ENCODE assay signal across 19 cellular contexts in genomic region chr1:228003461-228004330, GRCh38. TPM values are rescaled to one million over a fixed set of nuclear protein-coding genes. Genes with fewer than 3 reads are reported as not detected.
DNase-seq lines count a peak whose midpoint lies in the region; ATAC-seq and TF ChIP-seq lines count a peak whose summit lies in the region.
"Had no signal": no experiment of that assay in that cellular context is flagged by ENCODE, and none has a peak within 500 bp of the region (broad histone marks: within the 10 kb centered on the region; RNA-seq: fewer than 3 reads in every experiment).

No MANE protein-coding gene starts in this region.

- intact Hi-C loops in cardiac septum (cut with DNase I), result loop anchor here (5.0 to 10.0 kb wide), 2 partner anchors 69 to 121 kb away; no protein-coding TSS in a partner anchor
- intact Hi-C loops in heart left ventricle (cut with DNase I), result loop anchor here in 1 of 10 donors (5.0 kb wide), 1 partner anchor 74 kb away; no protein-coding TSS in a partner anchor
- intact Hi-C loops in stomach (cut with DNase I; ENCODE audit: low total_unique reads), result no loop called here
- intact Hi-C loops in psoas muscle (cut with DNase I), result no loop called here
- intact Hi-C loops in activated T-helper 1 cell treated with anti-CD3 and anti-CD28 coated beads, Interleukin-12 subunit alpha, Interleukin-12 subunit beta, Interleukin-2, Interleukin-4 antibody, amounts not matched to agents 30 ng/mL and 10 ng/mL and 1 ng/mL, durations not matched to agents 14 hours and 24 hours and 36 hours (cut with micrococcal nuclease), result no loop called here

- no peak overlapping the region for H2AFZ ChIP-seq in GM23338
- H2AFZ ChIP-seq: PC-9 had no signal

- DNase-seq in cardiac septum (ENCODE audit: low spot score) (peak; percentile 66), heart left ventricle (no peak), GM23338 (ENCODE audit: low spot score) (peak; percentile 4), left lobe of liver (ENCODE audit: low spot score) (peak; percentile 27), stomach (peak; percentile 22), psoas muscle (no peak)
- no peak for DNase-seq in activated naive CD8-positive, alpha-beta T cell treated with anti-CD3 and anti-CD28 coated beads for 36 hours
- DNase-seq in activated T-helper 1 cell treated with anti-CD3 and anti-CD28 coated beads, Interleukin-12 subunit alpha, Interleukin-12 subunit beta, Interleukin-2, Interleukin-4 antibody, amounts not matched to agents 30 ng/mL and 10 ng/mL and 1 ng/mL, durations not matched to agents 14 hours and 24 hours and 36 hours (ENCODE audit: low spot score), result no peak
- DNase-seq: DMS153, HCEC 1CT, NCI-H1436 treated with DMSO at 0.1 percent for 48 hours, NCI-H2081 treated with DMSO at 0.1 percent for 48 hours, NCI-H2227 treated with DMSO at 0.1 percent for 48 hours, NCI-H524 treated with DMSO at 0.1 percent for 48 hours had no signal

- TF ChIP-seq POLR2A in heart left ventricle (IDR thresholded peaks at IDR 0.05), result no peak
- TF ChIP-seq POLR2A in stomach (IDR thresholded peaks at IDR 0.05), result no peak

- TF ChIP-seq CTCF in heart left ventricle (IDR thresholded peaks at IDR 0.05) (no peak), GM23338 (conservative IDR thresholded peaks at IDR 0.05; ENCODE audit: low read depth in 2 of 2) (no peak), stomach (IDR thresholded peaks at IDR 0.05) (no peak), psoas muscle (IDR thresholded peaks at IDR 0.05) (no peak)

- H3K79me2 ChIP-seq in GM23338 (replicated peaks; ENCODE audit: insufficient read depth), result no peaks in the 10 kb centered on the region

- H3K4me1 Mint-ChIP-seq in GM23338, result peaks cover 25% of the 10 kb centered on the region
- peaks cover 7% of the 10 kb centered on the region for H3K4me1 Mint-ChIP-seq in activated naive CD8-positive, alpha-beta T cell treated with anti-CD3 and anti-CD28 coated beads for 36 hours
- H3K4me1 Mint-ChIP-seq in activated T-helper 1 cell treated with anti-CD3 and anti-CD28 coated beads, Interleukin-12 subunit alpha, Interleukin-12 subunit beta, Interleukin-2, Interleukin-4 antibody, amounts not matched to agents 30 ng/mL and 10 ng/mL and 1 ng/mL, durations not matched to agents 14 hours and 24 hours and 36 hours (ENCODE audit: low read depth), result no peaks in the 10 kb centered on the region

- WGBS in heart left ventricle, 4 donors, result 41 to 56% (median 47%) methylated on average over 12 to 14 of the region's 14 CpGs
- 46 to 51% (median 49%) methylated on average over 9 to 14 of the region's 14 CpGs for WGBS in stomach, 5 donors
- 45 to 51% (median 48%) methylated on average over 14 of the region's 14 CpGs for WGBS in psoas muscle, 3 donors

- no peaks in the 10 kb centered on the region; the same call in 1 of the 2 replicates for H4K20me1 ChIP-seq in GM23338 (replicated peaks; ENCODE audit: insufficient read depth)

- 0 out of 2 replicates have a peak, but pooled peaks cover 4% of the 10 kb centered on the region for H3F3A ChIP-seq in GM23338 (replicated peaks; ENCODE audit: low read depth)

- no peak overlapping the region for H3K27ac Mint-ChIP-seq in GM23338
- H3K27ac Mint-ChIP-seq in activated naive CD8-positive, alpha-beta T cell treated with anti-CD3 and anti-CD28 coated beads for 36 hours, result no peak overlapping the region
- H3K27ac Mint-ChIP-seq in activated T-helper 1 cell treated with anti-CD3 and anti-CD28 coated beads, Interleukin-12 subunit alpha, Interleukin-12 subunit beta, Interleukin-2, Interleukin-4 antibody, amounts not matched to agents 30 ng/mL and 10 ng/mL and 1 ng/mL, durations not matched to agents 14 hours and 24 hours and 36 hours, result no peak overlapping the region

- peaks cover 0 to under 1% (median 0%) of the 10 kb centered on the region in 12 donors for H3K9me3 ChIP-seq in heart left ventricle
- H3K9me3 ChIP-seq in stomach, result peaks cover 0 to under 1% (median under 1%) of the 10 kb centered on the region in 4 donors
- no peaks in the 10 kb centered on the region for H3K9me3 ChIP-seq in psoas muscle

- H3K9me3 Mint-ChIP-seq in GM23338, result peaks cover 6% of the 10 kb centered on the region; the same call in 2 of the 3 replicates
- no peaks in the 10 kb centered on the region for H3K9me3 Mint-ChIP-seq in activated naive CD8-positive, alpha-beta T cell treated with anti-CD3 and anti-CD28 coated beads for 36 hours
- no peaks in the 10 kb centered on the region for H3K9me3 Mint-ChIP-seq in activated T-helper 1 cell treated with anti-CD3 and anti-CD28 coated beads, Interleukin-12 subunit alpha, Interleukin-12 subunit beta, Interleukin-2, Interleukin-4 antibody, amounts not matched to agents 30 ng/mL and 10 ng/mL and 1 ng/mL, durations not matched to agents 14 hours and 24 hours and 36 hours

- H3K27me3 Mint-ChIP-seq in GM23338 (ENCODE audit: insufficient read depth, low read depth, poor library complexity), result peaks cover 82% of the 10 kb centered on the region
- peaks cover 64% of the 10 kb centered on the region for H3K27me3 Mint-ChIP-seq in activated naive CD8-positive, alpha-beta T cell treated with anti-CD3 and anti-CD28 coated beads for 36 hours
- peaks cover 38% of the 10 kb centered on the region for H3K27me3 Mint-ChIP-seq in activated T-helper 1 cell treated with anti-CD3 and anti-CD28 coated beads, Interleukin-12 subunit alpha, Interleukin-12 subunit beta, Interleukin-2, Interleukin-4 antibody, amounts not matched to agents 30 ng/mL and 10 ng/mL and 1 ng/mL, durations not matched to agents 14 hours and 24 hours and 36 hours (ENCODE audit: insufficient read depth)

- H3K9me2 ChIP-seq in GM23338 (ENCODE audit: insufficient read depth), result no peaks in the 10 kb centered on the region

- ATAC-seq in heart left ventricle, result no peak
- ATAC-seq in GM23338, result no peak
- ATAC-seq in left lobe of liver, result no peak
- no peak for ATAC-seq in psoas muscle

- H3K4me1 ChIP-seq in heart left ventricle (peaks cover 0 to 16% (median 0%) of the 10 kb centered on the region in 12 donors), GM23338 (ENCODE audit: insufficient read depth) (peaks cover 17% of the 10 kb centered on the region), stomach (peaks cover 4 to 34% (median 24%) of the 10 kb centered on the region in 4 donors), psoas muscle (no peaks in the 10 kb centered on the region)

- H3K4me2 ChIP-seq in GM23338, result no peak overlapping the region; the same call in 1 of the 2 replicates
- H3K4me2 ChIP-seq: BLaER1 treated with 17β-estradiol and CSF1 and Interleukin-3, amounts not matched to agents 10 nM and 100 nM; PC-9 had no signal

- TF ChIP-seq EP300 in stomach (IDR thresholded peaks at IDR 0.05), result no peak

- H3K4me3 ChIP-seq in heart left ventricle (no peak overlapping the region), GM23338 (no peak overlapping the region), stomach (no peak overlapping the region), psoas muscle (no peak overlapping the region)
- H3K4me3 ChIP-seq: BLaER1 treated with 17β-estradiol and CSF1 and Interleukin-3, amounts not matched to agents 10 nM and 100 nM; PC-9; SK-N-MC had no signal

- H3K36me3 ChIP-seq in heart left ventricle (no peaks in the 10 kb centered on the region), GM23338 (ENCODE audit: insufficient read depth) (no peaks in the 10 kb centered on the region), stomach (no peaks in the 10 kb centered on the region), psoas muscle (ENCODE audit: insufficient read depth in 1 of 2, low read depth in 1 of 2) (no peaks in the 10 kb centered on the region)
- H3K36me3 ChIP-seq: BLaER1 treated with 17β-estradiol and CSF1 and Interleukin-3, amounts not matched to agents 10 nM and 100 nM had no signal

- no peaks in the 10 kb centered on the region for H3K36me3 Mint-ChIP-seq in GM23338 (ENCODE audit: low read depth)
- no peaks in the 10 kb centered on the region for H3K36me3 Mint-ChIP-seq in activated naive CD8-positive, alpha-beta T cell treated with anti-CD3 and anti-CD28 coated beads for 36 hours
- H3K36me3 Mint-ChIP-seq in activated T-helper 1 cell treated with anti-CD3 and anti-CD28 coated beads, Interleukin-12 subunit alpha, Interleukin-12 subunit beta, Interleukin-2, Interleukin-4 antibody, amounts not matched to agents 30 ng/mL and 10 ng/mL and 1 ng/mL, durations not matched to agents 14 hours and 24 hours and 36 hours (ENCODE audit: low read depth), result no peaks in the 10 kb centered on the region

- no peak overlapping the region for H3K4me3 Mint-ChIP-seq in GM23338
- no peak overlapping the region for H3K4me3 Mint-ChIP-seq in activated naive CD8-positive, alpha-beta T cell treated with anti-CD3 and anti-CD28 coated beads for 36 hours
- H3K4me3 Mint-ChIP-seq in activated T-helper 1 cell treated with anti-CD3 and anti-CD28 coated beads, Interleukin-12 subunit alpha, Interleukin-12 subunit beta, Interleukin-2, Interleukin-4 antibody, amounts not matched to agents 30 ng/mL and 10 ng/mL and 1 ng/mL, durations not matched to agents 14 hours and 24 hours and 36 hours, result no peak overlapping the region

- H3K27me3 ChIP-seq in heart left ventricle (peaks cover 36 to 70% (median 56%) of the 10 kb centered on the region in 9 donors), GM23338 (ENCODE audit: insufficient read depth) (peaks cover 90% of the 10 kb centered on the region), stomach (peaks cover 29 to 94% (median 60%) of the 10 kb centered on the region in 3 donors), psoas muscle (ENCODE audit: insufficient read depth in 3 of 3, low read length in 2 of 3) (peaks cover 0 to 52% (median 29%) of the 10 kb centered on the region in 3 donors)

- H3K27ac ChIP-seq in heart left ventricle, result no peak overlapping the region
- H3K27ac ChIP-seq in GM23338 (ENCODE audit: low read depth), result no peak overlapping the region
- no peak overlapping the region for H3K27ac ChIP-seq in stomach
- H3K27ac ChIP-seq in psoas muscle, result no peak overlapping the region
- H3K27ac ChIP-seq: BLaER1 treated with 17β-estradiol and CSF1 and Interleukin-3, amounts not matched to agents 10 nM and 100 nM; PC-9; SK-N-MC had no signal

RNA-seq across cellular contexts. Expression of gene WNT3A, which starts 3.1 kb away (rescaled TPM):
- total RNA-seq in cardiac septum (not detected), heart left ventricle (not detected), left lobe of liver (not detected), stomach (not detected), psoas muscle (not detected)
- polyA plus RNA-seq in heart left ventricle (not detected), GM23338 (2016; fragmentation: Nextera tagmentation; extraction: Ambion mirVana) (0.40 and 0.65 TPM in 2 replicates), stomach (under 1 TPM in 2 of 3 donors, not detected in 1; 0.31 to 0.90 TPM), psoas muscle (not detected)
- total RNA-seq in GM23338 (2014; rRNA removed; shearing (Covaris generic)), result 0.07 and 0.12 TPM in 2 replicates
- not detected for total RNA-seq in activated naive CD8-positive, alpha-beta T cell treated with anti-CD3 and anti-CD28 coated beads for 36 hours
- not detected in 2 replicates for total RNA-seq in activated T-helper 1 cell treated with anti-CD3 and anti-CD28 coated beads, Interleukin-12 subunit alpha, Interleukin-12 subunit beta, Interleukin-2, Interleukin-4 antibody, amounts not matched to agents 30 ng/mL and 10 ng/mL and 1 ng/mL, durations not matched to agents 14 hours and 24 hours and 36 hours
- total RNA-seq: HT-29 had no signal
- polyA plus RNA-seq: AG04450 had no signal

RNA-seq across cellular contexts. Expression of gene WNT9A, which starts 56.0 kb away (rescaled TPM):
- total RNA-seq in cardiac septum (6.5 TPM), heart left ventricle (10 to 100 TPM in 4 of 9 donors, 1 to 10 TPM in 4, under 1 TPM in 1; 0.54 to 29.8 (median 2.5) TPM), left lobe of liver (0.05 TPM), stomach (10 to 100 TPM in 1 of 5 donors, 1 to 10 TPM in 4; 1.7 to 22.2 (median 4.3) TPM), psoas muscle (10 to 100 TPM in 3 of 4 donors, 1 to 10 TPM in 1; 7.6 to 49.7 (median 23.1) TPM)
- polyA plus RNA-seq in heart left ventricle (1 to 10 TPM in 1 of 2 donors, under 1 TPM in 1; 0.54 to 1.3 TPM), GM23338 (2016; fragmentation: Nextera tagmentation; extraction: Ambion mirVana) (0.06 and 0.07 TPM in 2 replicates), stomach (1 to 10 TPM; 1.1 to 2.0 (median 1.1) TPM), psoas muscle (10 to 100 TPM in 2 of 3 donors, 1 to 10 TPM in 1; 7.9 to 25.8 (median 18.1) TPM)
- total RNA-seq in GM23338 (2014; rRNA removed; shearing (Covaris generic)), result 1.8 and 2.0 TPM in 2 replicates
- not detected for total RNA-seq in activated naive CD8-positive, alpha-beta T cell treated with anti-CD3 and anti-CD28 coated beads for 36 hours
- total RNA-seq in activated T-helper 1 cell treated with anti-CD3 and anti-CD28 coated beads, Interleukin-12 subunit alpha, Interleukin-12 subunit beta, Interleukin-2, Interleukin-4 antibody, amounts not matched to agents 30 ng/mL and 10 ng/mL and 1 ng/mL, durations not matched to agents 14 hours and 24 hours and 36 hours, result not detected in 2 replicates
- total RNA-seq: HT-29 had no signal

Comparison
In these comparisons a context has a peak if more than half of its experiments do, and no peak if none do; other contexts are left out.
1. DNase-seq: peak in cardiac septum (single experiment), GM23338 (single experiment), left lobe of liver (single experiment) and stomach (single experiment); none in heart left ventricle (0 of 5), activated naive CD8-positive, alpha-beta T cell treated with anti-CD3 and anti-CD28 coated beads for 36 hours (single experiment), psoas muscle (0 of 2) and activated T-helper 1 cell treated with anti-CD3 and anti-CD28 coated beads, Interleukin-12 subunit alpha, Interleukin-12 subunit beta, Interleukin-2, Interleukin-4 antibody, amounts not matched to agents 30 ng/mL and 10 ng/mL and 1 ng/mL, durations not matched to agents 14 hours and 24 hours and 36 hours (single experiment).